In genomic region chr1:2172551-2173146, GRCh38 we compare ENCODE assay signal across 17 cellular contexts. TPM values are rescaled to one million over a fixed set of nuclear protein-coding genes. Genes with fewer than 3 reads are reported as not detected.
A peak's percentile ranks its signal among the peaks of the same experiment; 100 is the strongest.
DNase-seq lines count a peak whose midpoint lies in the region; ATAC-seq, FAIRE-seq and TF ChIP-seq lines count a peak whose summit lies in the region.
"Had no signal": no experiment of that assay in that cellular context is flagged by ENCODE, and none has a peak within 500 bp of the region (broad histone marks: within the 10 kb centered on the region; RNA-seq: fewer than 3 reads in every experiment).

No MANE protein-coding gene starts in this region.

- in situ Hi-C loops in K562 (cut with MboI): no loop called here

- no peaks in the 10 kb centered on the region for H3K36me3 ChIP-seq in K562 (ENCODE audit: control insufficient read depth, insufficient read depth, low read length)
- H3K36me3 ChIP-seq in neuronal stem cell (replicated peaks in 1 of 2; ENCODE audit: control insufficient read depth in 2 of 2, insufficient read depth in 2 of 2, low read length in 2 of 2): peaks cover 0 to 14% of the 10 kb centered on the region in 2 donors

- H3K4me1 ChIP-seq in K562 (replicated peaks in 1 of 2; ENCODE audit: control insufficient read depth in 2 of 2, insufficient read depth in 2 of 2, low read length in 2 of 2) (peaks cover 25 to 66% of the 10 kb centered on the region in 2 experiments), neuronal stem cell (ENCODE audit: control insufficient read depth in 2 of 2, insufficient read depth in 1 of 2, low read depth in 1 of 2, low read length in 2 of 2) (no peaks in the 10 kb centered on the region)
- H3K4me1 ChIP-seq: HAP-1 had no signal

- 12% methylated on average over 33 of the region's 33 CpGs for WGBS in K562 (ENCODE audit: insufficient coverage, low coverage, missing lambda C conversion rate)
- no CpG with 5 or more reads among the region's 33 CpGs for WGBS in neuronal stem cell (ENCODE audit: extremely low coverage in 2 of 2, insufficient read length in 2 of 2, insufficient replicate concordance in 1 of 2), 2 donors

- H3K4me2 ChIP-seq in K562 (ENCODE audit: insufficient read depth, low read length) (peak overlapping the region; percentile 15), neuronal stem cell (ENCODE audit: insufficient read depth, low read length, poor library complexity, severe bottlenecking) (no peak overlapping the region)

- H2AFZ ChIP-seq in K562 (ENCODE audit: low read depth, low read length) (no peak overlapping the region), neuronal stem cell (ENCODE audit: low read length) (no peak overlapping the region)

- no peak for TF ChIP-seq POLR2A in K562 (conservative IDR thresholded peaks at IDR 0.05)

- TF ChIP-seq EP300 in K562 (IDR thresholded peaks at IDR 0.05; ENCODE audit: low read length): no peak

- H3K9me3 ChIP-seq in K562 (replicated peaks; ENCODE audit: control insufficient read depth, insufficient read depth, low read depth, low read length) (no peaks in the 10 kb centered on the region), neuronal stem cell (replicated peaks in 1 of 2; ENCODE audit: control insufficient read depth in 2 of 2, insufficient read depth in 1 of 2, low read depth in 1 of 2, low read length in 2 of 2) (no peaks in the 10 kb centered on the region)
- H3K9me3 ChIP-seq: HAP-1 had no signal

- H4K20me1 ChIP-seq in K562 (replicated peaks; ENCODE audit: control insufficient read depth, insufficient read depth, low read length): no peaks in the 10 kb centered on the region; the same call in 1 of the 2 replicates

- POLR2A ChIA-PET in K562 (lab: Yijun Ruan, JAX): no interaction called here

- H4K8ac ChIP-seq in neuronal stem cell (ENCODE audit: low read depth, low read length): no peak overlapping the region

- ATAC-seq in K562: no peak
- no peak for ATAC-seq in HG03378 (IDR thresholded peaks at IDR 0.05; ENCODE audit: unreplicated experiment)

- H4K91ac ChIP-seq in neuronal stem cell (ENCODE audit: low read depth, low read length, poor library complexity): no peak overlapping the region

- H2BK15ac ChIP-seq in neuronal stem cell (ENCODE audit: low read length): no peak overlapping the region

- no peak overlapping the region for H3K9ac ChIP-seq in K562 (ENCODE audit: insufficient read depth in 1 of 2, low read depth in 2 of 2, low read length in 2 of 2)
- peak overlapping the region; percentile 24 for H3K9ac ChIP-seq in neuronal stem cell (ENCODE audit: low read depth, low read length, poor library complexity)

- TF ChIP-seq RAD21 in K562 (CRISPR knock-in tag; conservative IDR thresholded peaks at IDR 0.05 in 1 of 2, IDR thresholded peaks at IDR 0.05 in 1 of 2): no peak

- no peak overlapping the region for H3K4ac ChIP-seq in neuronal stem cell (ENCODE audit: low read length)

- no peaks in the 10 kb centered on the region for H3K79me2 ChIP-seq in K562 (ENCODE audit: control insufficient read depth, insufficient read depth, low read length)

- no peak overlapping the region for H3K18ac ChIP-seq in neuronal stem cell (ENCODE audit: low read length)

- H3K27me3 ChIP-seq in K562 (ENCODE audit: control insufficient read depth in 2 of 2, insufficient read depth in 2 of 2, low read length in 2 of 2) (peaks cover 28 to 60% of the 10 kb centered on the region in 2 experiments), neuronal stem cell (ENCODE audit: control insufficient read depth in 3 of 3, insufficient read depth in 3 of 3, low read depth in 1 of 3, low read length in 3 of 3) (peaks cover 0 to 6% (median 0%) of the 10 kb centered on the region in 3 experiments)

- no peak overlapping the region for H2BK12ac ChIP-seq in neuronal stem cell (ENCODE audit: low read length)

- peaks cover 2% of the 10 kb centered on the region for H3K79me1 ChIP-seq in neuronal stem cell (ENCODE audit: low read depth, low read length)

- CTCF ChIA-PET in K562 (lab: Yijun Ruan, JAX; ENCODE audit: low intra/inter-chr PET ratio): no interaction called here

- H2BK120ac ChIP-seq in neuronal stem cell (ENCODE audit: low read depth, low read length): no peak overlapping the region

- FAIRE-seq in HTR-8/SVneo (lab: Jason Lieb, UNC): peak; percentile 52
- no peak for FAIRE-seq in K562 (lab: Jason Lieb, UNC)
- FAIRE-seq: GM12891, GM18507 had no signal

- intact Hi-C loops in K562 (cut with micrococcal nuclease): no loop called here

- H3K4me3 ChIP-seq in K562 (no peak overlapping the region), neuronal stem cell (ENCODE audit: low read length in 2 of 2) (peak overlapping the region in 1 of 2 donors; percentile 4)
- H3K4me3 ChIP-seq: HAP-1 had no signal

- peak overlapping the region; percentile 91 for H3K23ac ChIP-seq in neuronal stem cell (ENCODE audit: low read depth, low read length, poor library complexity)

- H3K27ac ChIP-seq in K562 (ENCODE audit: extremely low read depth, low read depth, low read length): no peak overlapping the region
- H3K27ac ChIP-seq in neuronal stem cell (replicated peaks; ENCODE audit: low read length): no peak overlapping the region

- H2AK5ac ChIP-seq in neuronal stem cell (ENCODE audit: low read depth, low read length): no peak overlapping the region

- BruUV-seq in K562 (replicated peaks; lab: Mats Ljungman, UMichigan): no TSS peak

- H2BK5ac ChIP-seq in neuronal stem cell (ENCODE audit: low read length): no peak overlapping the region

- H3K9me1 ChIP-seq in K562 (ENCODE audit: control insufficient read depth, insufficient read depth, low read length): peaks cover 6% of the 10 kb centered on the region

- peak overlapping the region; percentile 21 for H3K14ac ChIP-seq in neuronal stem cell (ENCODE audit: low read length)

- DNase-seq in HTR-8/SVneo (ENCODE audit: insufficient read length, low spot score): no peak
- no peak for DNase-seq in K562 (ENCODE audit: extremely low read depth in 1 of 4, low spot score in 3 of 4)
- no peak for DNase-seq in neuronal stem cell (ENCODE audit: low spot score)
- no peak for DNase-seq in NCI-H510A (lab: John Stamatoyannopoulos, UW)
- no peak for DNase-seq in NCI-H524 treated with DMSO at 0.1 percent for 48 hours (lab: John Stamatoyannopoulos, UW)
- DNase-seq: C1 segment of cervical spinal cord; Calu3; CD4-positive, alpha-beta memory T cell; COR-L47; DMS53; DMS79 treated with DMSO at 0.1 percent for 48 hours; GF-D8; HFFc6 had no signal

- no peak for TF ChIP-seq CTCF in K562 (IDR thresholded peaks at IDR 0.05 in 2 of 3, conservative IDR thresholded peaks at IDR 0.05 in 1 of 3; ENCODE audit: insufficient read depth in 2 of 3, low read depth in 1 of 3, low read length in 3 of 3)

TF ChIP-seq in K562, 482 proteins besides CTCF, POLR2A, EP300 and RAD21 (continues in another document):
- TF ChIP-seq TSC22D4 (tag; IDR thresholded peaks at IDR 0.05): no peak
- TF ChIP-seq SREBF1 (IDR thresholded peaks at IDR 0.05; ENCODE audit: borderline replicate concordance, low read depth, low read length): no peak
- no peak for TF ChIP-seq MLX (CRISPR knock-in tag; conservative IDR thresholded peaks at IDR 0.05)

RNA-seq across cellular contexts. Expression of gene FAAP20, which starts 21.9 kb away (rescaled TPM):
- total RNA-seq in K562 (2011; cell fraction: chromatin; rRNA removed; ENCODE audit: low replicate concordance): 32.5 and 87.9 TPM in 2 replicates
- 57.6 and 57.7 TPM in 2 replicates for total RNA-seq in K562 (2011; cell fraction: nucleolus; rRNA removed)
- 37.4 and 38.2 TPM in 2 replicates for total RNA-seq in K562 (2011; cell fraction: nucleoplasm; rRNA removed)
- total RNA-seq in K562 (2014; rRNA removed) (74.4 and 79.5 TPM in 2 replicates), K562 (2014; rRNA removed; fragmentation: Illumina TruSeq; extraction: Trizol) (4.5 and 5.2 TPM in 2 replicates), K562 (2015; rRNA removed; fragmentation: Illumina TruSeq; extraction: Trizol) (13.7 and 15.9 TPM in 2 replicates), K562 (2021) (142 TPM in 2 replicates)
- polyA plus RNA-seq in K562 (2011; rRNA removed) (9.9 and 13.5 TPM in 2 replicates), K562 (2014; fragmentation: Illumina TruSeq; extraction: Trizol) (8.4 and 22.6 TPM in 2 replicates), K562 (2014; fragmentation: Nextera tagmentation; extraction: Ambion mirVana) (1 to 10 TPM in 1 of 2 experiments, under 1 TPM in 1; 0.58 to 1.0 TPM), K562 (2014; rRNA removed) (143 and 153 TPM in 2 replicates)
- polyA plus RNA-seq in K562 (2011; cell fraction: cytosol; rRNA removed): 19.5 and 92.5 TPM in 2 replicates
- 23.2 and 44.5 TPM in 2 replicates for polyA plus RNA-seq in K562 (2011; cell fraction: nucleus; rRNA removed)
- 74.5 and 114 TPM in 2 replicates for polyA plus RNA-seq in K562 (2012)
- 3.3 and 3.9 TPM in 2 replicates for polyA minus RNA-seq in K562 (2011; rRNA and poly(A)+ RNA removed)
- 16.1 and 25.8 TPM in 2 replicates for polyA minus RNA-seq in K562 (2011; cell fraction: cytosol; rRNA and poly(A)+ RNA removed)
- 10.0 and 14.0 TPM in 2 replicates for polyA minus RNA-seq in K562 (2011; cell fraction: nucleus; rRNA and poly(A)+ RNA removed)
- polyA plus RNA-seq in neuronal stem cell (2013, experiment 1 of 2): 108 TPM
- polyA plus RNA-seq in neuronal stem cell (2013, experiment 2 of 2): 108 TPM

RNA-seq across cellular contexts. Expression of gene SKI, which starts 55.5 kb away (rescaled TPM):
- 25.0 and 40.0 TPM in 2 replicates for total RNA-seq in K562 (2011; cell fraction: chromatin; rRNA removed; ENCODE audit: low replicate concordance)
- 28.2 and 34.2 TPM in 2 replicates for total RNA-seq in K562 (2011; cell fraction: nucleolus; rRNA removed)
- total RNA-seq in K562 (2011; cell fraction: nucleoplasm; rRNA removed): 21.0 and 24.4 TPM in 2 replicates
- total RNA-seq in K562 (2014; rRNA removed) (10.8 and 16.6 TPM in 2 replicates), K562 (2014; rRNA removed; fragmentation: Illumina TruSeq; extraction: Trizol) (2.8 and 3.2 TPM in 2 replicates), K562 (2015; rRNA removed; fragmentation: Illumina TruSeq; extraction: Trizol) (4.6 and 5.6 TPM in 2 replicates), K562 (2021) (55.4 and 60.5 TPM in 2 replicates)
- polyA plus RNA-seq in K562 (2011; rRNA removed) (3.1 and 4.6 TPM in 2 replicates), K562 (2014; fragmentation: Illumina TruSeq; extraction: Trizol) (15.8 and 21.4 TPM in 2 replicates), K562 (2014; fragmentation: Nextera tagmentation; extraction: Ambion mirVana) (under 1 TPM; 0.10 to 0.39 TPM), K562 (2014; rRNA removed) (16.4 and 17.0 TPM in 2 replicates)
- 3.6 and 6.1 TPM in 2 replicates for polyA plus RNA-seq in K562 (2011; cell fraction: cytosol; rRNA removed)
- polyA plus RNA-seq in K562 (2011; cell fraction: nucleus; rRNA removed): 8.6 and 16.4 TPM in 2 replicates
- polyA plus RNA-seq in K562 (2012): 13.2 and 13.6 TPM in 2 replicates
- polyA minus RNA-seq in K562 (2011; rRNA and poly(A)+ RNA removed): 2.7 and 4.6 TPM in 2 replicates
- polyA minus RNA-seq in K562 (2011; cell fraction: cytosol; rRNA and poly(A)+ RNA removed): 20.6 and 21.9 TPM in 2 replicates
- 8.6 and 10.9 TPM in 2 replicates for polyA minus RNA-seq in K562 (2011; cell fraction: nucleus; rRNA and poly(A)+ RNA removed)
- 37.5 TPM for polyA plus RNA-seq in neuronal stem cell (2013, experiment 1 of 2)
- polyA plus RNA-seq in neuronal stem cell (2013, experiment 2 of 2): 41.3 TPM
